ENCODE assay signal across 18 cellular contexts in the genomic region with DNA sequence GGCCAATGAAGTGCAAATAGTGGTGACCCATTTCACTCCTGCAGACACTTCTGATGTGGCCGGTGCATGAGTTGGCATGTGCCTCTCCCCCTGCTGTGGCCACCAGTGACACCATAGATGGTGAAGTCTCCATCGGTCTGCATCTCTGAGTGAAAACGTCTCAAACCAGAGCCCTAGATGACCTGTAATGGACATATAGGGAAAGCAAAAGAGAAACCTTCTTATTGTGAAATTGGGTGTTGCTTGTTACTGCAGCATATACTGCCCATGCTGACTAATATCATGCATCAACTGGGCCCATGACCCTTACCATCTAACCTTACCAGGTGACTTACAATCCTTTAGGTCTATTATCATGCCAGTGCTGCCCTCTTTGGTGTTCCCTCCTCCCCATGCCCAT. TPM values are rescaled to one million over a fixed set of nuclear protein-coding genes. Genes with fewer than 3 reads are reported as not detected.
A peak's percentile ranks its signal among the peaks of the same experiment; 100 is the strongest.
DNase-seq lines count a peak whose midpoint lies in the region; ATAC-seq and TF ChIP-seq lines count a peak whose summit lies in the region.
"Had no signal": no experiment of that assay in that cellular context is flagged by ENCODE, and none has a peak within 500 bp of the region (broad histone marks: within the 10 kb centered on the region; RNA-seq: fewer than 3 reads in every experiment).

No MANE protein-coding gene starts in this region.

- no peak for ATAC-seq in sciatic nerve
- no peak for ATAC-seq in foreskin keratinocyte
- ATAC-seq: Right ventricle myocardium inferior had no signal

- H3K27me3 ChIP-seq in BLaER1 treated with 17β-estradiol and CSF1 and Interleukin-3, amounts not matched to agents 10 nM and 100 nM = no peaks in the 10 kb centered on the region
- H3K27me3 ChIP-seq in PC-9 (ENCODE audit: insufficient read depth, low read depth) = peaks cover 24% of the 10 kb centered on the region
- peaks cover 5% of the 10 kb centered on the region for H3K27me3 ChIP-seq in foreskin keratinocyte
- H3K27me3 ChIP-seq in mesendoderm (ENCODE audit: insufficient read depth, low read length, poor library complexity) = no peaks in the 10 kb centered on the region
- H3K27me3 ChIP-seq in H9 (ENCODE audit: insufficient read depth, low read length) = no peaks in the 10 kb centered on the region

- no peak for DNase-seq in PC-9
- DNase-seq in endothelial cell (ENCODE audit: low spot score) = no peak
- DNase-seq in sciatic nerve (ENCODE audit: low spot score) = peak; percentile 21
- no peak for DNase-seq in foreskin keratinocyte
- no peak for DNase-seq in mesendoderm
- DNase-seq in H9 = no peak
- DNase-seq in DMS53 treated with DMSO at 0.1 percent for 48 hours (lab: John Stamatoyannopoulos, UW; ENCODE audit: unreplicated experiment) = no peak
- DNase-seq: NCI-H1092, NCI-H1436 treated with DMSO at 0.1 percent for 48 hours, NCI-H2029, NCI-H2171 had no signal

- no peak overlapping the region for H2BK15ac ChIP-seq in mesendoderm (replicated peaks; ENCODE audit: low read depth)
- H2BK15ac ChIP-seq in H9 (ENCODE audit: low read depth, low read length) = no peak overlapping the region

- H4K5ac ChIP-seq in mesendoderm (ENCODE audit: low read length) = no peak overlapping the region
- H4K5ac ChIP-seq in H9 (ENCODE audit: insufficient read length, low read depth, low read length) = no peak overlapping the region

- H3K4me3 Mint-ChIP-seq in endothelial cell (ENCODE audit: unreplicated experiment) = peak overlapping the region; percentile 37
- no peak overlapping the region for H3K4me3 Mint-ChIP-seq in H9

- no peaks in the 10 kb centered on the region for H3K23me2 ChIP-seq in H9 (ENCODE audit: insufficient read length, low read depth, low read length, poor library complexity, severe bottlenecking)

- no peaks in the 10 kb centered on the region for H3F3A ChIP-seq in PC-9 (ENCODE audit: insufficient read depth, low read depth)

- H2BK5ac ChIP-seq in mesendoderm (ENCODE audit: low read length) (no peak overlapping the region), H9 (ENCODE audit: insufficient read length, low read length) (no peak overlapping the region)

- intact Hi-C loops in PC-9 (cut with micrococcal nuclease; ENCODE audit: unreplicated experiment) (loop anchor here (1.0 to 5.0 kb wide), 5 partner anchors 44 to 398 kb away; no protein-coding TSS in a partner anchor), sciatic nerve (cut with DNase I) (no loop called here)

- H3K9me3 ChIP-seq in BLaER1 treated with 17β-estradiol and CSF1 and Interleukin-3, amounts not matched to agents 10 nM and 100 nM (replicated peaks in 1 of 11) = peaks cover 0 to 24% (median 7%) of the 10 kb centered on the region in 11 experiments; a peak in 11 of 22 replicates
- H3K9me3 ChIP-seq in PC-9 (ENCODE audit: insufficient read depth, low read depth) = no peaks in the 10 kb centered on the region
- H3K9me3 ChIP-seq in H9 (ENCODE audit: control insufficient read depth, low read depth, low read length) = no peaks in the 10 kb centered on the region

- TF ChIP-seq CTCF in PC-9 (conservative IDR thresholded peaks at IDR 0.05) (no peak), endothelial cell (IDR thresholded peaks at IDR 0.05; ENCODE audit: unreplicated experiment) (no peak), foreskin keratinocyte (conservative IDR thresholded peaks at IDR 0.05) (no peak), H9 (conservative IDR thresholded peaks at IDR 0.05) (no peak)

- POLR2A ChIA-PET in PC-9 (lab: Charles Lee; ENCODE audit: unreplicated experiment) = no interaction called here

- peak overlapping the region; percentile 21 to 79 (median 66); a peak in 20 of 22 replicates for H3K4me2 ChIP-seq in BLaER1 treated with 17β-estradiol and CSF1 and Interleukin-3, amounts not matched to agents 10 nM and 100 nM
- H3K4me2 ChIP-seq in PC-9 (0 out of 2 replicates have a peak overlapping the region, but pooled peaks have one; percentile 17), mesendoderm (ENCODE audit: low read length) (no peak overlapping the region), H9 (ENCODE audit: insufficient read depth, insufficient read length, low read length) (no peak overlapping the region)

- H3K4me1 ChIP-seq in BLaER1 treated with 17β-estradiol and CSF1 and Interleukin-3, amounts not matched to agents 10 nM and 100 nM = peaks cover 19 to 53% (median 29%) of the 10 kb centered on the region in 10 experiments
- no peaks in the 10 kb centered on the region for H3K4me1 ChIP-seq in PC-9 (replicated peaks; ENCODE audit: insufficient read depth)
- H3K4me1 ChIP-seq in foreskin keratinocyte = no peaks in the 10 kb centered on the region
- no peaks in the 10 kb centered on the region for H3K4me1 ChIP-seq in mesendoderm (ENCODE audit: control insufficient read depth, low read depth, low read length)
- H3K4me1 ChIP-seq in H9 (ENCODE audit: insufficient read depth, low read length) = no peaks in the 10 kb centered on the region

- H3K23ac ChIP-seq in mesendoderm (ENCODE audit: low read length) (no peak overlapping the region), H9 (ENCODE audit: insufficient read length, low read depth, low read length) (no peak overlapping the region)

- CTCF ChIA-PET in PC-9 (lab: Charles Lee) = no interaction called here

- H3T11ph ChIP-seq in H9 (ENCODE audit: low read length) = no peak overlapping the region

- no peak overlapping the region for H2BK12ac ChIP-seq in H9 (ENCODE audit: insufficient read length, low read depth, low read length)

- no peak overlapping the region for H3K9ac ChIP-seq in BLaER1 treated with 17β-estradiol and CSF1 and Interleukin-3, amounts not matched to agents 10 nM and 100 nM
- no peak overlapping the region for H3K9ac ChIP-seq in mesendoderm (ENCODE audit: low read length)
- H3K9ac ChIP-seq in H9 (ENCODE audit: extremely low read depth, insufficient read length, low read length) = no peak overlapping the region

- H4K91ac ChIP-seq in H9 (ENCODE audit: insufficient read length, low read depth, low read length) = no peak overlapping the region

- H3K27ac Mint-ChIP-seq in endothelial cell (ENCODE audit: unreplicated experiment) (no peak overlapping the region), H9 (no peak overlapping the region)

- no peak overlapping the region for H3K14ac ChIP-seq in H9 (ENCODE audit: insufficient read depth, low read length)

- peaks cover 11% of the 10 kb centered on the region for H3K4me1 Mint-ChIP-seq in endothelial cell (ENCODE audit: unreplicated experiment)
- no peaks in the 10 kb centered on the region for H3K4me1 Mint-ChIP-seq in H9

- H3K18ac ChIP-seq in mesendoderm (ENCODE audit: low read length) = no peak overlapping the region
- no peak overlapping the region for H3K18ac ChIP-seq in H9 (ENCODE audit: insufficient read length, low read depth, low read length)

- H3K9me2 ChIP-seq in PC-9 (ENCODE audit: insufficient read depth) = no peaks in the 10 kb centered on the region

- peaks cover 6% of the 10 kb centered on the region for H3K27me3 Mint-ChIP-seq in endothelial cell (ENCODE audit: unreplicated experiment)
- H3K27me3 Mint-ChIP-seq in H9 (ENCODE audit: low read depth) = peaks cover 32% of the 10 kb centered on the region

- no peaks in the 10 kb centered on the region for H3K36me3 ChIP-seq in BLaER1 treated with 17β-estradiol and CSF1 and Interleukin-3, amounts not matched to agents 10 nM and 100 nM
- H3K36me3 ChIP-seq in PC-9 (ENCODE audit: low read depth) = no peaks in the 10 kb centered on the region
- H3K36me3 ChIP-seq in mesendoderm (ENCODE audit: control insufficient read depth, insufficient read depth, low read length) = no peaks in the 10 kb centered on the region

- H4K20me1 ChIP-seq in BLaER1 treated with 17β-estradiol and CSF1 and Interleukin-3, amounts not matched to agents 10 nM and 100 nM = no peaks in the 10 kb centered on the region
- H4K20me1 ChIP-seq in PC-9 (ENCODE audit: insufficient read depth) (no peaks in the 10 kb centered on the region), H9 (ENCODE audit: control insufficient read depth, insufficient read depth, insufficient read length) (no peaks in the 10 kb centered on the region)

- H3K9me3 Mint-ChIP-seq in endothelial cell (ENCODE audit: unreplicated experiment) (no peaks in the 10 kb centered on the region), H9 (peaks cover 2 to 4% of the 10 kb centered on the region in 2 experiments; a peak in 2 of 5 replicates)

- H2BK120ac ChIP-seq in mesendoderm (ENCODE audit: low read depth, low read length) = no peak overlapping the region
- no peak overlapping the region for H2BK120ac ChIP-seq in H9 (ENCODE audit: low read depth, low read length, poor library complexity, severe bottlenecking)

- no peak overlapping the region for H4K8ac ChIP-seq in mesendoderm (ENCODE audit: low read depth, low read length)
- no peak overlapping the region for H4K8ac ChIP-seq in H9 (replicated peaks; ENCODE audit: insufficient read length, low read depth, low read length)

- H2AFZ ChIP-seq in PC-9 (no peak overlapping the region), H9 (ENCODE audit: low read length) (no peak overlapping the region)

- H3K79me2 ChIP-seq in PC-9 (ENCODE audit: low read depth) (no peaks in the 10 kb centered on the region), mesendoderm (ENCODE audit: control insufficient read depth, insufficient read depth, low read length) (no peaks in the 10 kb centered on the region), H9 (ENCODE audit: insufficient read depth, low read length) (no peaks in the 10 kb centered on the region)

- no peak overlapping the region for H2BK20ac ChIP-seq in H9 (ENCODE audit: low read depth, low read length, poor library complexity, severe bottlenecking)

- H3K27ac ChIP-seq in BLaER1 treated with 17β-estradiol and CSF1 and Interleukin-3, amounts not matched to agents 10 nM and 100 nM = no peak overlapping the region
- H3K27ac ChIP-seq in PC-9 = no peak overlapping the region
- H3K27ac ChIP-seq in foreskin keratinocyte = no peak overlapping the region
- no peak overlapping the region for H3K27ac ChIP-seq in mesendoderm (ENCODE audit: low read depth, low read length)
- no peak overlapping the region for H3K27ac ChIP-seq in H9 (ENCODE audit: insufficient read length, low read depth, low read length)
- H3K27ac ChIP-seq: C4-2B had no signal

- H3K79me1 ChIP-seq in mesendoderm (ENCODE audit: low read length) = no peaks in the 10 kb centered on the region
- no peaks in the 10 kb centered on the region for H3K79me1 ChIP-seq in H9 (ENCODE audit: insufficient read depth, low read depth, low read length, poor library complexity, severe bottlenecking)

- H3K4me3 ChIP-seq in BLaER1 treated with 17β-estradiol and CSF1 and Interleukin-3, amounts not matched to agents 10 nM and 100 nM = no peak overlapping the region
- H3K4me3 ChIP-seq in PC-9 = no peak overlapping the region
- H3K4me3 ChIP-seq in mesendoderm (ENCODE audit: low read length) = no peak overlapping the region

- BruUV-seq in PC-9 (replicated peaks; lab: Mats Ljungman, UMichigan) = no TSS peak

- H3K36me3 Mint-ChIP-seq in endothelial cell (ENCODE audit: low read depth, unreplicated experiment) (peaks cover 4% of the 10 kb centered on the region), H9 (ENCODE audit: insufficient read depth in 1 of 3, low read depth in 3 of 3) (no peaks in the 10 kb centered on the region; a peak in 1 of 7 replicates)
- H3K36me3 Mint-ChIP-seq: IgD-negative memory B cell had no signal

- no peak overlapping the region for H3K56ac ChIP-seq in mesendoderm (ENCODE audit: low read length)
- H3K56ac ChIP-seq in H9 (ENCODE audit: insufficient read length, low read depth, low read length) = no peak overlapping the region

- H3K4ac ChIP-seq in mesendoderm (ENCODE audit: low read depth, low read length) = no peak overlapping the region
- no peak overlapping the region for H3K4ac ChIP-seq in H9 (ENCODE audit: low read depth, low read length)

- WGBS in mesendoderm (ENCODE audit: extremely low coverage, insufficient coverage, low lambda C conversion rate) = no CpG with 5 or more reads among the region's 3 CpGs
- WGBS in H9 (ENCODE audit: extremely low coverage, insufficient read length, low lambda C conversion rate) = no CpG with 5 or more reads among the region's 3 CpGs

- H2AK5ac ChIP-seq in mesendoderm (ENCODE audit: low read length) (no peak overlapping the region), H9 (ENCODE audit: insufficient read length, low read length) (no peak overlapping the region)

RNA-seq across cellular contexts. Expression of a gene that starts 11.7 kb away (rescaled TPM):
- total RNA-seq in PC-9 (2021) (27.1 and 29.0 TPM in 2 replicates), endothelial cell (ENCODE audit: unreplicated experiment) (23.9 TPM), sciatic nerve (23.1 TPM), foreskin keratinocyte (11.5 and 14.2 TPM in 2 replicates), H9 (2021) (17.3 and 19.0 TPM in 2 replicates)
- polyA plus RNA-seq in foreskin keratinocyte = 11.1 TPM in 2 replicates
- polyA plus RNA-seq in mesendoderm (2013, experiment 1 of 2) = 14.1 TPM
- 14.8 TPM for polyA plus RNA-seq in mesendoderm (2013, experiment 2 of 2)

RNA-seq across cellular contexts. Expression of a gene that starts 30.4 kb away (rescaled TPM):
- total RNA-seq in PC-9 (2021) = not detected in 2 replicates
- total RNA-seq in endothelial cell (ENCODE audit: unreplicated experiment) = 0.80 TPM
- total RNA-seq in sciatic nerve = not detected
- total RNA-seq in foreskin keratinocyte = not detected in 2 replicates
- not detected in 2 replicates for polyA plus RNA-seq in foreskin keratinocyte
- polyA plus RNA-seq in mesendoderm (2013, experiment 1 of 2) = 0.04 TPM
- polyA plus RNA-seq in mesendoderm (2013, experiment 2 of 2) = 0.06 TPM
- total RNA-seq in H9 (2021) = not detected in 2 replicates
- total RNA-seq: A673, H7, SK-MEL-5 had no signal
- polyA plus RNA-seq: IgD-negative memory B cell had no signal

RNA-seq across cellular contexts. Expression of a gene that starts 49.3 kb away (rescaled TPM):
- total RNA-seq in PC-9 (2021) = not detected in 2 replicates
- 0.64 TPM for total RNA-seq in endothelial cell (ENCODE audit: unreplicated experiment)
- not detected for total RNA-seq in sciatic nerve
- not detected in 2 replicates for total RNA-seq in foreskin keratinocyte
- not detected in 2 replicates for polyA plus RNA-seq in foreskin keratinocyte
- 0.18 TPM for polyA plus RNA-seq in mesendoderm (2013, experiment 1 of 2)
- 0.24 TPM for polyA plus RNA-seq in mesendoderm (2013, experiment 2 of 2)
- not detected in 2 replicates for total RNA-seq in H9 (2021)
- total RNA-seq: A673, Right ventricle myocardium inferior, SK-MEL-5 had no signal
- polyA plus RNA-seq: IgD-negative memory B cell had no signal

Comparison
In these comparisons a context has a peak if more than half of its experiments do, and no peak if none do; other contexts are left out.
1. H3K4me2 ChIP-seq: peak in BLaER1 treated with 17β-estradiol and CSF1 and Interleukin-3, amounts not matched to agents 10 nM and 100 nM (11 of 11) and PC-9 (single experiment); none in mesendoderm (single experiment) and H9 (single experiment).